20 cellular contexts compared by ENCODE assay signal in genomic region chr7:28266377-28266776, GRCh38.
"Had no signal": no experiment of that assay in that cellular context is flagged by ENCODE, and none has a peak within 500 bp of the region (broad histone marks: within the 10 kb centered on the region; RNA-seq: fewer than 3 reads in every experiment).

No MANE protein-coding gene starts in this region.

- ATAC-seq: activated CD4-positive, CD25-positive, alpha-beta regulatory T cell treated with anti-CD3 and anti-CD28 coated beads, Interleukin-2, amount 50 U/mL, for 24 hours; activated naive CD8-positive, alpha-beta T cell treated with anti-CD3 and anti-CD28 coated beads, Interleukin-2, amount 50 U/mL, for 24 hours; gastroesophageal sphincter; heart left ventricle had no signal

- H3K27me3 ChIP-seq: gastroesophageal sphincter, heart left ventricle, right atrium auricular region, uterus had no signal

- DNase-seq: activated CD4-positive, alpha-beta T cell treated with anti-CD3 and anti-CD28 coated beads, Interleukin-2, amount 50 U/mL, for 1 hour; activated CD8-positive, alpha-beta memory T cell treated with anti-CD3 and anti-CD28 coated beads, Interleukin-2, amount 50 U/mL, for 4 hours; activated effector memory CD4-positive, alpha-beta T cell treated with Interleukin-2 at 50 U/mL for 16 hours; activated naive CD4-positive, alpha-beta T cell treated with anti-CD3 and anti-CD28 coated beads, Interleukin-2, amount 10 ng/mL, durations not matched to agents 7 days and 5 days; activated naive CD8-positive, alpha-beta T cell treated with anti-CD3 and anti-CD28 coated beads, Interleukin-2, amount 50 U/mL, for 24 hours; activated T-cell treated with anti-CD3 and anti-CD28 coated beads, Interleukin-2, amount 50 U/mL, for 48 hours; erythroblast; heart left ventricle; kidney glomerular epithelial cell; stimulated activated CD4-positive, alpha-beta T cell treated with anti-CD3 and anti-CD28 coated beads, Interleukin-12 subunit alpha, Interleukin-12 subunit beta, amount 100 ng/mL, for 4 hours; stimulated activated CD4-positive, alpha-beta T cell treated with anti-CD3 and anti-CD28 coated beads, Interleukin-1b, Interleukin-23, amount 100 ng/mL, for 48 hours; stimulated activated CD8-positive, alpha-beta memory T cell treated with anti-CD3 and anti-CD28 coated beads, Interleukin-4, amount 100 ng/mL, for 48 hours; stimulated activated naive CD4-positive, alpha-beta T cell treated with Interleukin-2 at 50 U/mL for 16 hours; T1000; tibial artery; uterus had no signal

- H3K4me1 ChIP-seq: gastroesophageal sphincter, heart left ventricle, right atrium auricular region, tibial artery, uterus had no signal

- H3K27ac ChIP-seq: coronary artery, gastroesophageal sphincter, heart left ventricle, right atrium auricular region, tibial artery, uterus had no signal

- H3K36me3 ChIP-seq: gastroesophageal sphincter, heart left ventricle, right atrium auricular region, tibial artery, uterus had no signal

- H3K9me3 ChIP-seq: gastroesophageal sphincter, heart left ventricle, right atrium auricular region, tibial artery, uterus had no signal

- H3K4me3 ChIP-seq: coronary artery, gastroesophageal sphincter, heart left ventricle, right atrium auricular region, tibial artery, uterus had no signal
